Comparison of ENCODE assay signal across 10 cellular contexts in the genomic region with DNA sequence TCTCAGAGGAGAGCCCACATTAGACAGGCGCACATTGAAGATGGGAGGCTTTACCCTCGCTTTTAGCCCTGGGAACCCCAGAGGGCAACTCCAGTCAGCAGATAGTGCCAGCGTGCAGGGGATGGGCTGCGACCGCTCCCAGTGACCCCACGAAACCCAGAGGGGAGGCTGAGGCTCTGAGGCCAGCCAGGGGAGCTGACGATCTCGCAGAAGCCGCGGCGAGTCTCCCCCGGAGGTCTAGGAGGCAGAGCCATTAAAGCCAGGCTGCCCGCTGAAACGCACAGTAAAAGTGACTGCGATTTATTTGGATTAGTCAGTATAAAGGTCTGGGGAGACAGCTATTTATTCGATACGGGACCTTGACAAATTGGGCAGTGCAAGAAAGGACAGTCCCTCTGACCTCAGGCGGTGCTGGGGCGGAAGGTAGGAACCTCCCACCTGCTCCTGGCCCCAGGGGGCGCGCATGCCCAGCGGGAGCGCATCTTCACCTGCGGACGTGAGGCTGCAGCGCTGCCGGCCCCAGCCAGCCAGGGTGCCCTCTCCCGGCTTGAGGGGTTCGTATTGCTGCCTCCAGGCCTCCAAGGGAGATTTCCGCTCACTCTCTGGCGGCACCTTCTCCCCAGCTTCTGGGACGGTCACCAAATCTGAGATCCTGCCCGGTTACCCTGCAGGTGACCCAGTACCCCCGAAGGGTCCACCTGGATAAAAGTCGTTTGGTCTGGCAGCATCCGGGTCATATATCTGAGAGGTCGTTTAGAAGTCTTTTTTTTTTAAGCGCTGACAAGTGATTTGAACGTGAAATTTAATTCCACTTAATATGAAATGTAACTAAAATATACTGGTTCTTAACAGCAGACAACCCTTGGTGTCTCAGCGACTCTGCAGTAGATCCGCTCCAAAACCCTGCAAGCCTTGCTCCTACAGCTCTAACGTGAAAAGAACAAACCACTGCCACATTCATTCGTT. TPM values are rescaled to one million over a fixed set of nuclear protein-coding genes. Genes with fewer than 3 reads are reported as not detected.
A peak's percentile ranks its signal among the peaks of the same experiment; 100 is the strongest.
DNase-seq lines count a peak whose midpoint lies in the region; ATAC-seq and TF ChIP-seq lines count a peak whose summit lies in the region.
"Had no signal": no experiment of that assay in that cellular context is flagged by ENCODE, and none has a peak within 500 bp of the region (broad histone marks: within the 10 kb centered on the region; RNA-seq: fewer than 3 reads in every experiment).

No MANE protein-coding gene starts in this region.

- H4K12ac ChIP-seq in trophoblast cell (ENCODE audit: low read depth, low read length), result no peak overlapping the region

- H4K91ac ChIP-seq in trophoblast cell (ENCODE audit: low read depth, low read length), result no peak overlapping the region

- no peak overlapping the region for H2AFZ ChIP-seq in trophoblast cell (ENCODE audit: insufficient read depth, low read length, poor library complexity)

- H3K4ac ChIP-seq in trophoblast cell (ENCODE audit: low read depth, low read length), result no peak overlapping the region

- H2AK5ac ChIP-seq in trophoblast cell (ENCODE audit: low read length), result no peak overlapping the region

- DNase-seq in GM03348 (ENCODE audit: low spot score) (peak; percentile 15), NCI-H1930 (lab: John Stamatoyannopoulos, UW) (peak; percentile 63 to 78), foreskin keratinocyte (peak in 1 of 2 donors; percentile 13), trophoblast cell (no peak)
- DNase-seq in effector memory CD8-positive, alpha-beta T cell, result no peak
- no peak for DNase-seq in activated naive CD4-positive, alpha-beta T cell treated with anti-CD3 and anti-CD28 coated beads, Interleukin-2, amount 10 ng/mL, durations not matched to agents 7 days and 5 days

- no peak overlapping the region for H3K27ac ChIP-seq in foreskin keratinocyte
- H3K27ac ChIP-seq in trophoblast cell (ENCODE audit: low read depth, low read length), result no peak overlapping the region

- no peak overlapping the region for H3K9ac ChIP-seq in trophoblast cell (ENCODE audit: low read length)

- peaks cover 0 to 10% of the 10 kb centered on the region in 2 donors for H3K4me1 Mint-ChIP-seq in effector memory CD8-positive, alpha-beta T cell (ENCODE audit: low read depth in 2 of 2)
- H3K4me1 Mint-ChIP-seq in activated naive CD4-positive, alpha-beta T cell treated with anti-CD3 and anti-CD28 coated beads, Interleukin-2, amount 10 ng/mL, durations not matched to agents 7 days and 5 days, result no peaks in the 10 kb centered on the region

- no peaks in the 10 kb centered on the region for H3K9me3 ChIP-seq in trophoblast cell (ENCODE audit: insufficient read depth, low read depth, low read length)

- no peak overlapping the region for H3K4me3 Mint-ChIP-seq in effector memory CD8-positive, alpha-beta T cell
- H3K4me3 Mint-ChIP-seq in activated naive CD4-positive, alpha-beta T cell treated with anti-CD3 and anti-CD28 coated beads, Interleukin-2, amount 10 ng/mL, durations not matched to agents 7 days and 5 days, result no peak overlapping the region

- no peak overlapping the region for H2BK5ac ChIP-seq in trophoblast cell (ENCODE audit: low read depth, low read length, poor library complexity)

- no peaks in the 10 kb centered on the region for H3K79me2 ChIP-seq in trophoblast cell (ENCODE audit: control insufficient read depth, insufficient read depth, low read length, poor library complexity)

- ATAC-seq in foreskin keratinocyte (peak; percentile 47), HG03280 (IDR thresholded peaks at IDR 0.05; ENCODE audit: unreplicated experiment) (no peak), HG03097 (IDR thresholded peaks at IDR 0.05; ENCODE audit: low FRiP score, unreplicated experiment) (no peak)
- ATAC-seq in effector memory CD8-positive, alpha-beta T cell (replicated peaks), result no peak

- H3K27me3 ChIP-seq in foreskin keratinocyte, result peaks cover 75% of the 10 kb centered on the region
- H3K27me3 ChIP-seq in trophoblast cell (ENCODE audit: insufficient read depth, low read length), result peaks cover 16% of the 10 kb centered on the region

- H3K79me1 ChIP-seq in trophoblast cell (ENCODE audit: low read length), result no peaks in the 10 kb centered on the region

- no peaks in the 10 kb centered on the region for H3K36me3 ChIP-seq in trophoblast cell (ENCODE audit: control insufficient read depth in 1 of 2, insufficient read depth in 2 of 2, low read length in 2 of 2)

- H3K27ac Mint-ChIP-seq in effector memory CD8-positive, alpha-beta T cell, result no peak overlapping the region
- no peak overlapping the region for H3K27ac Mint-ChIP-seq in activated naive CD4-positive, alpha-beta T cell treated with anti-CD3 and anti-CD28 coated beads, Interleukin-2, amount 10 ng/mL, durations not matched to agents 7 days and 5 days

- peak; percentile 18 for TF ChIP-seq CTCF in foreskin keratinocyte (conservative IDR thresholded peaks at IDR 0.05)

- H3K14ac ChIP-seq in trophoblast cell (ENCODE audit: low read length), result no peak overlapping the region

- H4K8ac ChIP-seq in trophoblast cell (ENCODE audit: low read depth, low read length), result no peak overlapping the region

- peaks cover 3% of the 10 kb centered on the region for H3K36me3 Mint-ChIP-seq in effector memory CD8-positive, alpha-beta T cell (ENCODE audit: insufficient read depth)
- H3K36me3 Mint-ChIP-seq in activated naive CD4-positive, alpha-beta T cell treated with anti-CD3 and anti-CD28 coated beads, Interleukin-2, amount 10 ng/mL, durations not matched to agents 7 days and 5 days, result no peaks in the 10 kb centered on the region

- peaks cover 66 to 71% of the 10 kb centered on the region in 2 donors for H3K27me3 Mint-ChIP-seq in effector memory CD8-positive, alpha-beta T cell
- H3K27me3 Mint-ChIP-seq in activated naive CD4-positive, alpha-beta T cell treated with anti-CD3 and anti-CD28 coated beads, Interleukin-2, amount 10 ng/mL, durations not matched to agents 7 days and 5 days, result peaks cover 42% of the 10 kb centered on the region

- peak overlapping the region; percentile 79 for H3K4me2 ChIP-seq in trophoblast cell (ENCODE audit: low read length)

- WGBS in trophoblast cell (ENCODE audit: extremely low coverage, insufficient coverage, insufficient read length), result no CpG with 5 or more reads among the region's 43 CpGs

- no peak overlapping the region for H3K23ac ChIP-seq in trophoblast cell (ENCODE audit: low read length)

- peak overlapping the region; percentile 51 for H3K4me3 ChIP-seq in trophoblast cell (ENCODE audit: low read depth, low read length)

- H3K9me3 Mint-ChIP-seq in effector memory CD8-positive, alpha-beta T cell, result no peaks in the 10 kb centered on the region
- H3K9me3 Mint-ChIP-seq in activated naive CD4-positive, alpha-beta T cell treated with anti-CD3 and anti-CD28 coated beads, Interleukin-2, amount 10 ng/mL, durations not matched to agents 7 days and 5 days, result no peaks in the 10 kb centered on the region

- H3K4me1 ChIP-seq in foreskin keratinocyte, result no peaks in the 10 kb centered on the region
- peaks cover 3 to 6% of the 10 kb centered on the region in 2 experiments for H3K4me1 ChIP-seq in trophoblast cell (ENCODE audit: control insufficient read depth in 1 of 2, insufficient read depth in 2 of 2, low read length in 2 of 2)

- CTCF ChIA-PET in activated naive CD4-positive, alpha-beta T cell treated with anti-CD3 and anti-CD28 coated beads, Interleukin-2, amount 10 ng/mL, durations not matched to agents 7 days and 5 days (lab: Charles Lee), result no interaction called here

- no peak overlapping the region for H3K18ac ChIP-seq in trophoblast cell (ENCODE audit: low read length)

- no peak overlapping the region for H2BK120ac ChIP-seq in trophoblast cell (ENCODE audit: insufficient read depth, low read length, poor library complexity)

- no peak overlapping the region for H2BK12ac ChIP-seq in trophoblast cell (ENCODE audit: low read length)

RNA-seq across cellular contexts. Expression of gene TCF21, which starts 34.0 kb away (rescaled TPM):
- total RNA-seq in foreskin keratinocyte, result not detected in 2 replicates
- not detected in 2 replicates for polyA plus RNA-seq in foreskin keratinocyte
- polyA plus RNA-seq in trophoblast cell (2013), result 0.01 TPM in 2 replicates
- total RNA-seq: H4, renal cortical epithelial cell had no signal

Comparison
In these comparisons a context has a peak if more than half of its experiments do, and no peak if none do; other contexts are left out.
1. DNase-seq: peak in GM03348 (single experiment) and NCI-H1930 (2 of 2); none in trophoblast cell (0 of 2), effector memory CD8-positive, alpha-beta T cell (0 of 3) and activated naive CD4-positive, alpha-beta T cell treated with anti-CD3 and anti-CD28 coated beads, Interleukin-2, amount 10 ng/mL, durations not matched to agents 7 days and 5 days (single experiment).